Comparison of ENCODE assay signal across 25 cellular contexts in genomic region chr9:129465834-129466535, GRCh38.
DNase-seq lines count a peak whose midpoint lies in the region; ATAC-seq, FAIRE-seq and TF ChIP-seq lines count a peak whose summit lies in the region.
"Had no signal": no experiment of that assay in that cellular context is flagged by ENCODE, and none has a peak within 500 bp of the region (broad histone marks: within the 10 kb centered on the region; RNA-seq: fewer than 3 reads in every experiment).

No MANE protein-coding gene starts in this region.

- no TSS peak for BruUV-seq in K562 (replicated peaks; lab: Mats Ljungman, UMichigan)

- intact Hi-C loops in K562 (cut with micrococcal nuclease) (no loop called here), stomach (cut with DNase I; ENCODE audit: low total_unique reads) (no loop called here)

- H3K9me3 ChIP-seq in K562 (replicated peaks; ENCODE audit: control insufficient read depth, insufficient read depth, low read depth, low read length) (no peaks in the 10 kb centered on the region), tibial nerve (no peaks in the 10 kb centered on the region), stomach (no peaks in the 10 kb centered on the region)
- H3K9me3 ChIP-seq: adrenal gland, Caco-2, pancreas, upper lobe of right lung had no signal

- no peaks in the 10 kb centered on the region for H3K27me3 ChIP-seq in K562 (ENCODE audit: control insufficient read depth in 2 of 2, insufficient read depth in 2 of 2, low read length in 2 of 2)
- H3K27me3 ChIP-seq in tibial nerve, result no peaks in the 10 kb centered on the region
- no peaks in the 10 kb centered on the region for H3K27me3 ChIP-seq in stomach
- H3K27me3 ChIP-seq: adrenal gland, pancreas, upper lobe of right lung had no signal

- H3K4me1 ChIP-seq in K562 (replicated peaks in 1 of 2; ENCODE audit: control insufficient read depth in 2 of 2, insufficient read depth in 2 of 2, low read length in 2 of 2), result peaks cover 4 to 40% of the 10 kb centered on the region in 2 experiments
- H3K4me1 ChIP-seq in tibial nerve, result peaks cover 3 to 61% (median 27%) of the 10 kb centered on the region in 4 donors
- peaks cover 23 to 59% (median 51%) of the 10 kb centered on the region in 4 donors for H3K4me1 ChIP-seq in stomach

- in situ Hi-C loops in K562 (cut with MboI) (no loop called here), KBM-7 (cut with MboI; ENCODE audit: low pct_unique_long_range_greater_than_20kb, low sequenced_read_pairs) (no loop called here)

- no peaks in the 10 kb centered on the region for H3K27me3 Mint-ChIP-seq in activated T-cell treated with anti-CD3 and anti-CD28 coated beads, Interleukin-2, amount 50 U/mL, for 72 hours (ENCODE audit: low read depth)
- H3K27me3 Mint-ChIP-seq in nephron (ENCODE audit: low read depth), result peaks cover 6% of the 10 kb centered on the region

- H4K20me1 ChIP-seq in K562 (replicated peaks; ENCODE audit: control insufficient read depth, insufficient read depth, low read length), result no peaks in the 10 kb centered on the region

- peak overlapping the region; percentile 8 for H3K27ac Mint-ChIP-seq in activated T-cell treated with anti-CD3 and anti-CD28 coated beads, Interleukin-2, amount 50 U/mL, for 72 hours
- peak overlapping the region; percentile 61 to 87 (median 80) for H3K27ac Mint-ChIP-seq in nephron
- H3K27ac Mint-ChIP-seq: B cell; stimulated activated memory B cell treated with anti-CD40 and anti-IgM and Interleukin-4, amounts not matched to agents 10 μg/mL and 1 μg/mL and 100 μg/mL, for 72 hours had no signal

- no peak overlapping the region for H3K4me3 Mint-ChIP-seq in activated T-cell treated with anti-CD3 and anti-CD28 coated beads, Interleukin-2, amount 50 U/mL, for 72 hours
- H3K4me3 Mint-ChIP-seq in nephron, result peak overlapping the region in 1 of 3 experiments; percentile 17
- H3K4me3 Mint-ChIP-seq: B cell; stimulated activated memory B cell treated with anti-CD40 and anti-IgM and Interleukin-4, amounts not matched to agents 10 μg/mL and 1 μg/mL and 100 μg/mL, for 72 hours; T-cell had no signal

- H3K36me3 Mint-ChIP-seq in activated T-cell treated with anti-CD3 and anti-CD28 coated beads, Interleukin-2, amount 50 U/mL, for 72 hours (ENCODE audit: insufficient read depth in 2 of 2), result no peaks in the 10 kb centered on the region
- no peaks in the 10 kb centered on the region for H3K36me3 Mint-ChIP-seq in nephron (ENCODE audit: low read depth)
- H3K36me3 Mint-ChIP-seq: stimulated activated memory B cell treated with anti-CD40 and anti-IgM and Interleukin-4, amounts not matched to agents 10 μg/mL and 1 μg/mL and 100 μg/mL, for 72 hours; T-cell had no signal

- no peak overlapping the region for H2AFZ ChIP-seq in K562 (ENCODE audit: low read depth, low read length)

- H3K9ac ChIP-seq in K562 (ENCODE audit: insufficient read depth in 1 of 2, low read depth in 2 of 2, low read length in 2 of 2), result 0 out of 4 replicates have a peak overlapping the region, but pooled peaks of 1 of the 2 experiments have one; percentile 17
- H3K9ac ChIP-seq: KMS-11 had no signal

- no peaks in the 10 kb centered on the region for H3K9me3 Mint-ChIP-seq in activated T-cell treated with anti-CD3 and anti-CD28 coated beads, Interleukin-2, amount 50 U/mL, for 72 hours
- H3K9me3 Mint-ChIP-seq in nephron, result no peaks in the 10 kb centered on the region
- H3K9me3 Mint-ChIP-seq: stimulated activated memory B cell treated with anti-CD40 and anti-IgM and Interleukin-4, amounts not matched to agents 10 μg/mL and 1 μg/mL and 100 μg/mL, for 72 hours; T-cell had no signal

- CTCF ChIA-PET in K562 (lab: Yijun Ruan, JAX; ENCODE audit: low intra/inter-chr PET ratio), result no interaction called here

- H3K9me1 ChIP-seq in K562 (ENCODE audit: control insufficient read depth, insufficient read depth, low read length), result no peaks in the 10 kb centered on the region

- no peak for TF ChIP-seq CTCF in K562 (IDR thresholded peaks at IDR 0.05 in 2 of 3, conservative IDR thresholded peaks at IDR 0.05 in 1 of 3; ENCODE audit: insufficient read depth in 2 of 3, low read depth in 1 of 3, low read length in 3 of 3)
- no peak for TF ChIP-seq CTCF in nephron (IDR thresholded peaks at IDR 0.05; ENCODE audit: unreplicated experiment in 3 of 3)
- TF ChIP-seq CTCF in tibial nerve (IDR thresholded peaks at IDR 0.05), result no peak
- no peak for TF ChIP-seq CTCF in stomach (IDR thresholded peaks at IDR 0.05)

- H3K36me3 ChIP-seq in K562 (ENCODE audit: control insufficient read depth, insufficient read depth, low read length), result no peaks in the 10 kb centered on the region
- no peaks in the 10 kb centered on the region for H3K36me3 ChIP-seq in tibial nerve
- H3K36me3 ChIP-seq in stomach, result no peaks in the 10 kb centered on the region
- H3K36me3 ChIP-seq: adrenal gland, pancreas, upper lobe of right lung had no signal

- DNase-seq in activated T-cell treated with anti-CD3 and anti-CD28 coated beads, Interleukin-2, amount 50 U/mL, for 72 hours, result no peak
- DNase-seq in activated T-cell treated with anti-CD3 and anti-CD28 coated beads for 4 hours (no peak), K562 (ENCODE audit: extremely low read depth in 1 of 4, low spot score in 3 of 4) (no peak), tibial nerve (ENCODE audit: low spot score in 2 of 2) (no peak), KBM-7 (no peak), stomach (no peak), NCI-H2081 treated with DMSO at 0.1 percent for 48 hours (lab: John Stamatoyannopoulos, UW) (no peak)
- DNase-seq: activated CD4-positive, alpha-beta T cell treated with anti-CD3 and anti-CD28 coated beads for 4 hours; Caco-2; dermis blood vessel endothelial cell; DND-41; NCI-H187; NCI-H226; pancreas; SIG-M5; T-cell; upper lobe of right lung had no signal

- POLR2A ChIA-PET in K562 (lab: Yijun Ruan, JAX), result interaction anchor here (0.6 to 2.3 kb wide), 6 partner anchors 9 to 284 kb away, joined by 3 to 11 read pairs (median 4); no protein-coding TSS in a partner anchor

- H3K4me1 Mint-ChIP-seq in activated T-cell treated with anti-CD3 and anti-CD28 coated beads, Interleukin-2, amount 50 U/mL, for 72 hours (ENCODE audit: low read depth), result peaks cover 7% of the 10 kb centered on the region
- H3K4me1 Mint-ChIP-seq in nephron, result peaks cover 56% of the 10 kb centered on the region
- H3K4me1 Mint-ChIP-seq: B cell; stimulated activated memory B cell treated with anti-CD40 and anti-IgM and Interleukin-4, amounts not matched to agents 10 μg/mL and 1 μg/mL and 100 μg/mL, for 72 hours had no signal

- TF ChIP-seq EP300 in K562 (IDR thresholded peaks at IDR 0.05; ENCODE audit: low read length) (no peak), tibial nerve (IDR thresholded peaks at IDR 0.05) (no peak), stomach (IDR thresholded peaks at IDR 0.05) (no peak)

- H3K79me2 ChIP-seq in K562 (ENCODE audit: control insufficient read depth, insufficient read depth, low read length), result no peaks in the 10 kb centered on the region

- FAIRE-seq in K562 (lab: Jason Lieb, UNC), result no peak
- FAIRE-seq: endothelial cell of umbilical vein, kidney, pancreas had no signal

- no peak overlapping the region for H3K4me2 ChIP-seq in K562 (ENCODE audit: insufficient read depth, low read length)
- H3K4me2 ChIP-seq: KMS-11 had no signal

- 55% methylated on average over 14 of the region's 14 CpGs for WGBS in K562 (ENCODE audit: insufficient coverage, low coverage, missing lambda C conversion rate)
- 48 to 56% methylated on average over 14 of the region's 14 CpGs for WGBS in tibial nerve, 2 donors
- WGBS in stomach, 5 donors, result 72 to 77% (median 74%) methylated on average over 14 of the region's 14 CpGs

- no peak for ATAC-seq in activated T-cell treated with anti-CD3 and anti-CD28 coated beads, Interleukin-2, amount 50 U/mL, for 72 hours (replicated peaks in 1 of 2)
- ATAC-seq in K562, result no peak
- ATAC-seq: stimulated activated memory B cell treated with anti-CD40 and anti-IgM and Interleukin-4, amounts not matched to agents 10 μg/mL and 1 μg/mL and 100 μg/mL, for 72 hours; T-cell; upper lobe of right lung had no signal

- H3K4me3 ChIP-seq in K562 (no peak overlapping the region), tibial nerve (no peak overlapping the region), stomach (no peak overlapping the region)
- H3K4me3 ChIP-seq: adrenal gland, lung, pancreas, upper lobe of right lung had no signal

- H3K27ac ChIP-seq in K562 (ENCODE audit: extremely low read depth, low read depth, low read length), result no peak overlapping the region
- H3K27ac ChIP-seq in tibial nerve, result peak overlapping the region in 3 of 4 donors; percentile 10 to 73 (median 68)
- H3K27ac ChIP-seq in stomach, result peak overlapping the region in 1 of 5 donors; percentile 49
- H3K27ac ChIP-seq: KMS-11, pancreas, upper lobe of right lung had no signal

- TF ChIP-seq POLR2A in K562 (conservative IDR thresholded peaks at IDR 0.05), result no peak
- no peak for TF ChIP-seq POLR2A in tibial nerve (IDR thresholded peaks at IDR 0.05)
- no peak for TF ChIP-seq POLR2A in stomach (IDR thresholded peaks at IDR 0.05)

- TF ChIP-seq RAD21 in K562 (CRISPR knock-in tag; conservative IDR thresholded peaks at IDR 0.05 in 1 of 2, IDR thresholded peaks at IDR 0.05 in 1 of 2), result no peak

TF ChIP-seq in K562, 482 proteins besides CTCF, POLR2A, EP300 and RAD21:
- no peak for TF ChIP-seq TRIM28 (IDR thresholded peaks at IDR 0.05)
- no peak for TF ChIP-seq NCOA6 (IDR thresholded peaks at IDR 0.05)
- TF ChIP-seq ZKSCAN1 (IDR thresholded peaks at IDR 0.05; ENCODE audit: low read depth, low read length), result peak; percentile 86
- TF ChIP-seq RBM34 (IDR thresholded peaks at IDR 0.05; ENCODE audit: borderline replicate concordance, insufficient read depth, low read length), result no peak
- no peak for TF ChIP-seq HDAC3 (IDR thresholded peaks at IDR 0.05; ENCODE audit: borderline replicate concordance, partially characterized antibody)
